In genomic region chr4:86630629-86631028, GRCh38 we compare ENCODE assay signal across 24 cellular contexts. TPM values are rescaled to one million over a fixed set of nuclear protein-coding genes. Genes with fewer than 3 reads are reported as not detected.
A peak's percentile ranks its signal among the peaks of the same experiment; 100 is the strongest.
DNase-seq lines count a peak whose midpoint lies in the region; FAIRE-seq and TF ChIP-seq lines count a peak whose summit lies in the region.
"Had no signal": no experiment of that assay in that cellular context is flagged by ENCODE, and none has a peak within 500 bp of the region (broad histone marks: within the 10 kb centered on the region; RNA-seq: fewer than 3 reads in every experiment).

No MANE protein-coding gene starts in this region.

- H3K27ac ChIP-seq in mesendoderm (ENCODE audit: low read depth, low read length) (no peak overlapping the region), small intestine (ENCODE audit: low read depth in 1 of 2, low read length in 1 of 2) (no peak overlapping the region)
- H3K27ac ChIP-seq: Peyer's patch, SJSA1 had no signal

- no peak overlapping the region for H3K27ac Mint-ChIP-seq in chondrocyte (ENCODE audit: unreplicated experiment)
- H3K27ac Mint-ChIP-seq: CD4-positive, CD25-positive, alpha-beta regulatory T cell had no signal

- H3K4ac ChIP-seq in mesendoderm (ENCODE audit: low read depth, low read length) = no peak overlapping the region

- H3K18ac ChIP-seq in mesendoderm (ENCODE audit: low read length) = no peak overlapping the region

- WGBS in mesendoderm (ENCODE audit: extremely low coverage, insufficient coverage, low lambda C conversion rate) = no CpG with 5 or more reads among the region's 1 CpG
- 41 to 73% (median 63%) methylated on average over 1 of the region's 1 CpG for WGBS in small intestine, 3 donors

- POLR2A ChIA-PET in HEK293T (lab: Yijun Ruan, JAX) = interaction anchor here (1.5 kb wide), 1 partner anchor 36 kb away, joined by 4 read pairs; the partner anchor contains the start of gene PTPN13

- no peak overlapping the region for H2BK5ac ChIP-seq in mesendoderm (ENCODE audit: low read length)

- CTCF ChIA-PET in HEK293T (lab: Yijun Ruan, JAX) = interaction anchor here (0.6 kb wide), 1 partner anchor 22 kb away, joined by 3 read pairs; no protein-coding TSS in a partner anchor

- H3K27me3 ChIP-seq in mesendoderm (ENCODE audit: insufficient read depth, low read length, poor library complexity) (no peaks in the 10 kb centered on the region), small intestine (ENCODE audit: control insufficient read depth in 2 of 2, insufficient read depth in 2 of 2, low read length in 2 of 2) (no peaks in the 10 kb centered on the region)
- H3K27me3 ChIP-seq: Peyer's patch, SJSA1 had no signal

- no peak overlapping the region for H3K56ac ChIP-seq in mesendoderm (ENCODE audit: low read length)

- H4K8ac ChIP-seq in mesendoderm (ENCODE audit: low read depth, low read length) = no peak overlapping the region

- no peaks in the 10 kb centered on the region for H3K9me3 ChIP-seq in small intestine (ENCODE audit: control insufficient read depth, low read depth)
- H3K9me3 ChIP-seq: Peyer's patch, SJSA1 had no signal

- peaks cover 30% of the 10 kb centered on the region for H3K4me1 Mint-ChIP-seq in chondrocyte (ENCODE audit: low read depth)
- H3K4me1 Mint-ChIP-seq: CD4-positive, CD25-positive, alpha-beta regulatory T cell; IgD-negative memory B cell had no signal

- no peak overlapping the region for H2AK5ac ChIP-seq in mesendoderm (ENCODE audit: low read length)

- H3K36me3 ChIP-seq in mesendoderm (ENCODE audit: control insufficient read depth, insufficient read depth, low read length) (no peaks in the 10 kb centered on the region), small intestine (ENCODE audit: control insufficient read depth in 2 of 2, insufficient read depth in 2 of 2, low read length in 2 of 2) (no peaks in the 10 kb centered on the region)
- H3K36me3 ChIP-seq: Peyer's patch, SJSA1 had no signal

- H3K9me3 Mint-ChIP-seq in chondrocyte (ENCODE audit: low read depth) = no peaks in the 10 kb centered on the region

- no peak for TF ChIP-seq CTCF in chondrocyte (IDR thresholded peaks at IDR 0.05)

- H2BK120ac ChIP-seq in mesendoderm (ENCODE audit: low read depth, low read length) = no peak overlapping the region

- no peaks in the 10 kb centered on the region for H3K79me2 ChIP-seq in mesendoderm (ENCODE audit: control insufficient read depth, insufficient read depth, low read length)

- H3K23ac ChIP-seq in mesendoderm (ENCODE audit: low read length) = no peak overlapping the region

- H3K4me2 ChIP-seq in mesendoderm (ENCODE audit: low read length) = no peak overlapping the region

- peaks cover 2% of the 10 kb centered on the region for H3K36me3 Mint-ChIP-seq in chondrocyte (ENCODE audit: low read depth)
- H3K36me3 Mint-ChIP-seq: CD4-positive, CD25-positive, alpha-beta regulatory T cell had no signal

- no peak overlapping the region for H2BK15ac ChIP-seq in mesendoderm (replicated peaks; ENCODE audit: low read depth)

- H3K79me1 ChIP-seq in mesendoderm (ENCODE audit: low read length) = no peaks in the 10 kb centered on the region

- H3K4me1 ChIP-seq in mesendoderm (ENCODE audit: control insufficient read depth, low read depth, low read length) (peaks cover 2% of the 10 kb centered on the region), small intestine (ENCODE audit: control insufficient read depth in 2 of 2, insufficient read depth in 1 of 2, low read depth in 1 of 2, low read length in 1 of 2) (no peaks in the 10 kb centered on the region)
- H3K4me1 ChIP-seq: Peyer's patch, SJSA1 had no signal

- no peak overlapping the region for H3K4me3 Mint-ChIP-seq in chondrocyte (ENCODE audit: unreplicated experiment)
- H3K4me3 Mint-ChIP-seq: CD4-positive, CD25-positive, alpha-beta regulatory T cell; IgD-negative memory B cell had no signal

- H4K5ac ChIP-seq in mesendoderm (ENCODE audit: low read length) = no peak overlapping the region

- no peak overlapping the region for H3K4me3 ChIP-seq in mesendoderm (ENCODE audit: low read length)
- no peak overlapping the region for H3K4me3 ChIP-seq in small intestine (ENCODE audit: low read depth in 1 of 2, low read length in 2 of 2)
- H3K4me3 ChIP-seq: Peyer's patch, SJSA1 had no signal

- no peak for DNase-seq in HEK293T (ENCODE audit: extremely low spot score)
- DNase-seq in SK-N-DZ (ENCODE audit: low spot score) = peak; percentile 81
- DNase-seq in mesendoderm = peak; percentile 75
- DNase-seq in small intestine = no peak
- no peak for DNase-seq in T-helper 2 cell
- DNase-seq in NCI-H345 (lab: John Stamatoyannopoulos, UW) = no peak
- DNase-seq in chondrocyte (ENCODE audit: low spot score) = no peak
- DNase-seq: CD4-positive, CD25-positive, alpha-beta regulatory T cell; DMS 273 treated with DMSO at 0.1 percent for 48 hours; DND-41; GOT3; MV-4-11; NCI-H1105 treated with DMSO at 0.1 percent for 48 hours; NCI-H1694; NCI-H2081; NCI-H2171 treated with DMSO at 0.1 percent for 48 hours; NCI-H446 treated with DMSO at 0.1 percent for 48 hours; NCI-H774; Peyer's patch; SW 1271 had no signal

- no peaks in the 10 kb centered on the region for H3K27me3 Mint-ChIP-seq in chondrocyte (ENCODE audit: low read depth)
- H3K27me3 Mint-ChIP-seq: CD4-positive, CD25-positive, alpha-beta regulatory T cell had no signal

- FAIRE-seq in small intestine (lab: Jason Lieb, UNC) = peak; percentile 30
- FAIRE-seq: GM12891 had no signal

- H3K9ac ChIP-seq in mesendoderm (ENCODE audit: low read length) = no peak overlapping the region

TF ChIP-seq in HEK293T, 16 proteins besides CTCF, POLR2A, EP300 and RAD21:
- TF ChIP-seq PKNOX1 (IDR thresholded peaks at IDR 0.05) = 0 out of 2 replicates have a peak, but pooled peaks have one; percentile 42
- TF ChIP-seq SP1 (IDR thresholded peaks at IDR 0.05) = no peak
TF ChIP-seq in HEK293T: peak in this region for 1.

RNA-seq across cellular contexts. Expression of gene PTPN13, which starts 36.5 kb away (rescaled TPM):
- polyA plus RNA-seq in SK-N-DZ (2014; cell fraction: cytosol; rRNA removed) = 27.0 and 31.7 TPM in 2 replicates
- 22.1 and 25.8 TPM in 2 replicates for polyA plus RNA-seq in SK-N-DZ (2014; cell fraction: nucleus; rRNA removed)
- 30.1 TPM for polyA plus RNA-seq in mesendoderm (2013, experiment 1 of 2)
- polyA plus RNA-seq in mesendoderm (2013, experiment 2 of 2) = 31.0 TPM
- under 1 TPM; 0.22 to 0.94 (median 0.27) TPM for polyA plus RNA-seq in small intestine
- total RNA-seq in chondrocyte = 32.9 to 38.9 TPM (median 38.0 TPM) in 3 replicates
- total RNA-seq: OCI-LY7 had no signal
- polyA plus RNA-seq: IgD-negative memory B cell had no signal

Comparison
In these comparisons a context has a peak if more than half of its experiments do, and no peak if none do; other contexts are left out.
1. DNase-seq: peak in SK-N-DZ (single experiment) and mesendoderm (single experiment); none in HEK293T (single experiment), small intestine (single experiment), T-helper 2 cell (0 of 5), NCI-H345 (single experiment) and chondrocyte (single experiment).